Comparison of ENCODE assay signal across 9 cellular contexts in genomic region chrX:151974336-151975227, GRCh38. TPM values are rescaled to one million over a fixed set of nuclear protein-coding genes. Genes with fewer than 3 reads are reported as not detected.
DNase-seq lines count a peak whose midpoint lies in the region; ATAC-seq, FAIRE-seq and TF ChIP-seq lines count a peak whose summit lies in the region.
"Had no signal": no experiment of that assay in that cellular context is flagged by ENCODE, and none has a peak within 500 bp of the region (broad histone marks: within the 10 kb centered on the region; RNA-seq: fewer than 3 reads in every experiment).

A gene with protein sequence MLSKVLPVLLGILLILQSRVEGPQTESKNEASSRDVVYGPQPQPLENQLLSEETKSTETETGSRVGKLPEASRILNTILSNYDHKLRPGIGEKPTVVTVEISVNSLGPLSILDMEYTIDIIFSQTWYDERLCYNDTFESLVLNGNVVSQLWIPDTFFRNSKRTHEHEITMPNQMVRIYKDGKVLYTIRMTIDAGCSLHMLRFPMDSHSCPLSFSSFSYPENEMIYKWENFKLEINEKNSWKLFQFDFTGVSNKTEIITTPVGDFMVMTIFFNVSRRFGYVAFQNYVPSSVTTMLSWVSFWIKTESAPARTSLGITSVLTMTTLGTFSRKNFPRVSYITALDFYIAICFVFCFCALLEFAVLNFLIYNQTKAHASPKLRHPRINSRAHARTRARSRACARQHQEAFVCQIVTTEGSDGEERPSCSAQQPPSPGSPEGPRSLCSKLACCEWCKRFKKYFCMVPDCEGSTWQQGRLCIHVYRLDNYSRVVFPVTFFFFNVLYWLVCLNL (minus strand): TSS chrX:151974676. CDS start chrX:151974625, 51 bp downstream.

- POLR2A ChIA-PET in AG04450 (lab: Yijun Ruan, JAX) (no interaction called here), HepG2 (lab: Yijun Ruan, JAX) (interaction anchor here (5.8 kb wide), 1 partner anchor 10 kb away, joined by 91 read pairs; no protein-coding TSS in a partner anchor)

- H3K9me3 ChIP-seq in AG04450 (ENCODE audit: control insufficient read depth, insufficient read depth, low read length) (no peaks in the 10 kb centered on the region), colonic mucosa (no peaks in the 10 kb centered on the region), HepG2 (ENCODE audit: low read length) (no peaks in the 10 kb centered on the region), upper lobe of left lung (no peaks in the 10 kb centered on the region)

- BruUV-seq in HepG2 (replicated peaks; lab: Mats Ljungman, UMichigan): no TSS peak

- peak within 1 kb of the TSS; percentile 80 for H3K4me2 ChIP-seq in HepG2 (ENCODE audit: low read depth, low read length)

- TF ChIP-seq RAD21 in Ishikawa (IDR thresholded peaks at IDR 0.05; ENCODE audit: low read depth): no peak
- TF ChIP-seq RAD21 in HepG2 (CRISPR knock-in tag; IDR thresholded peaks at IDR 0.05): no peak

- TF ChIP-seq CTCF in AG04450 (IDR thresholded peaks at IDR 0.05; ENCODE audit: low read depth, low read length) (no peak), colonic mucosa (IDR thresholded peaks at IDR 0.05) (no peak), HepG2 (CRISPR knock-in tag; IDR thresholded peaks at IDR 0.05) (no peak), upper lobe of left lung (IDR thresholded peaks at IDR 0.05) (no peak)

- WGBS in HepG2 (ENCODE audit: low lambda C conversion rate): 86% methylated on average over 1 of the region's 90 CpGs
- WGBS in upper lobe of left lung, 2 donors: 47% methylated on average over 80 of the region's 90 CpGs; no CpG with 5 or more reads in 1 of the 2 donors

- intact Hi-C loops in colonic mucosa (cut with DNase I) (no loop called here), HepG2 (cut with micrococcal nuclease; ENCODE audit: unreplicated experiment) (loop anchor here (10.0 kb wide), 2 partner anchors 90 to 440 kb away; no protein-coding TSS in a partner anchor)

- H3K27ac ChIP-seq in AG04450 (ENCODE audit: low read depth, low read length) (no peak within 1 kb of the TSS), colonic mucosa (no peak within 1 kb of the TSS), HepG2 (ENCODE audit: extremely low read length, insufficient read depth, low read length) (peak within 1 kb of the TSS; percentile 59), upper lobe of left lung (peak within 1 kb of the TSS; percentile 62 to 84 (median 78))

- H4K20me1 ChIP-seq in HepG2 (ENCODE audit: insufficient read depth, low read length): peaks cover 13% of the 10 kb centered on the region; the same call in 1 of the 2 replicates

- H3K4me1 ChIP-seq in colonic mucosa (no peaks in the 10 kb centered on the region), HepG2 (ENCODE audit: insufficient read depth, low read length) (peaks cover 40% of the 10 kb centered on the region), upper lobe of left lung (peaks cover 0 to 4% (median 0%) of the 10 kb centered on the region in 4 donors)

- FAIRE-seq in HepG2 (lab: Jason Lieb, UNC): no peak
- FAIRE-seq: GM18507 had no signal

- TF ChIP-seq EP300 in Ishikawa (IDR thresholded peaks at IDR 0.05; ENCODE audit: borderline replicate concordance): no peak
- no peak for TF ChIP-seq EP300 in HepG2 (IDR thresholded peaks at IDR 0.05; ENCODE audit: low read depth in 2 of 2, low read length in 2 of 2)
- no peak for TF ChIP-seq EP300 in HepG2 (CRISPR knock-in tag; IDR thresholded peaks at IDR 0.05; ENCODE audit: borderline replicate concordance)
- TF ChIP-seq EP300 in upper lobe of left lung (IDR thresholded peaks at IDR 0.05): no peak

- ATAC-seq in HepG2 (peak; percentile 71), upper lobe of left lung (ENCODE audit: low FRiP score in 2 of 2) (peak in 1 of 2 donors; percentile 87), GM21825 (IDR thresholded peaks at IDR 0.05; ENCODE audit: unreplicated experiment) (no peak), GM21360 (IDR thresholded peaks at IDR 0.05; ENCODE audit: unreplicated experiment) (no peak)
- no peak for ATAC-seq in activated CD4-positive, CD25-positive, alpha-beta regulatory T cell treated with anti-CD3 and anti-CD28 coated beads, Interleukin-2, amount 50 U/mL, for 24 hours

- in situ Hi-C loops in HepG2 (cut with HindIII; ENCODE audit: extremely low pct_ligation_motif_present, low pct_unique_long_range_greater_than_20kb): no loop called here

- no peaks in the 10 kb centered on the region for H3K36me3 ChIP-seq in colonic mucosa
- H3K36me3 ChIP-seq in HepG2 (replicated peaks in 1 of 2; ENCODE audit: control insufficient read depth in 1 of 2, insufficient read depth in 2 of 2, low read length in 2 of 2): peaks cover 3 to 6% of the 10 kb centered on the region in 2 experiments; a peak in 3 of 5 replicates
- H3K36me3 ChIP-seq in upper lobe of left lung: no peaks in the 10 kb centered on the region

- DNase-seq in AG04450 (ENCODE audit: low read depth, low spot score): no peak
- peak; percentile 74 for DNase-seq in colonic mucosa
- no peak for DNase-seq in HepG2 (ENCODE audit: low spot score)
- peak; percentile 38 to 91 for DNase-seq in upper lobe of left lung

- H3K4me3 ChIP-seq in AG04450 (ENCODE audit: low read depth, low read length) (peak within 1 kb of the TSS; percentile 64), colonic mucosa (peak within 1 kb of the TSS; percentile 50), HepG2 (replicated peaks in 1 of 3; ENCODE audit: insufficient read depth in 1 of 3, low read depth in 2 of 3, low read length in 3 of 3) (peak within 1 kb of the TSS; percentile 68 to 78 (median 77)), upper lobe of left lung (peak within 1 kb of the TSS; percentile 29 to 56 (median 51))

- no peak within 1 kb of the TSS for H2AFZ ChIP-seq in HepG2 (ENCODE audit: low read length)

- H3K27me3 ChIP-seq in AG04450 (ENCODE audit: control insufficient read depth, insufficient read depth, low read length) (peaks cover 4% of the 10 kb centered on the region), colonic mucosa (no peaks in the 10 kb centered on the region), HepG2 (ENCODE audit: control insufficient read depth in 1 of 2, insufficient read depth in 2 of 2, low read length in 2 of 2) (no peaks in the 10 kb centered on the region; a peak in 1 of 5 replicates), upper lobe of left lung (peaks cover 0 to 6% (median 0%) of the 10 kb centered on the region in 4 donors)

- H3K79me2 ChIP-seq in HepG2 (ENCODE audit: insufficient read depth, low read length): peaks cover 28% of the 10 kb centered on the region

- CTCF ChIA-PET in AG04450 (lab: Charles Lee) (no interaction called here), HepG2 (lab: Yijun Ruan, JAX; ENCODE audit: low intra/inter-chr PET ratio, low total read pairs) (no interaction called here)

- H3K9ac ChIP-seq in colonic mucosa (ENCODE audit: low read depth in 2 of 2, low read length in 2 of 2) (peak within 1 kb of the TSS; percentile 42 to 71), HepG2 (ENCODE audit: insufficient read depth, low read depth, low read length) (peak within 1 kb of the TSS; percentile 82)

- TF ChIP-seq POLR2A in HepG2 (IDR thresholded peaks at IDR 0.05; ENCODE audit: insufficient read depth in 1 of 2, low read depth in 2 of 2, low read length in 2 of 2) (peak; percentile 93 to 94), upper lobe of left lung (IDR thresholded peaks at IDR 0.05) (peak in 3 of 4 donors; percentile 27 to 61 (median 43))

TF ChIP-seq in Ishikawa, 13 proteins besides CTCF, POLR2A, EP300 and RAD21:
- TF ChIP-seq MAX (IDR thresholded peaks at IDR 0.05): peak; percentile 47; the same call in 1 of the 2 replicates
- TF ChIP-seq CREB1 (IDR thresholded peaks at IDR 0.05; ENCODE audit: low read depth): no peak

TF ChIP-seq in HepG2, 621 proteins besides CTCF, POLR2A, EP300 and RAD21 (continues in another document):
- TF ChIP-seq HNRNPLL (IDR thresholded peaks at IDR 0.05; ENCODE audit: low read depth, low read length, poor library complexity, severe bottlenecking) (peak; percentile 72), SALL1 (CRISPR knock-in tag; IDR thresholded peaks at IDR 0.05) (peak; percentile 29; the same call in 1 of the 2 replicates), KMT2B (CRISPR knock-in tag; IDR thresholded peaks at IDR 0.05) (peak; percentile 34; the same call in 1 of the 2 replicates), CBX2 (IDR thresholded peaks at IDR 0.05; ENCODE audit: low read depth, low read length) (no peak), CBX2 (CRISPR knock-in tag; IDR thresholded peaks at IDR 0.05; ENCODE audit: low read depth) (no peak)

RNA-seq across cellular contexts. Expression of the gene that starts here (rescaled TPM):
- polyA plus RNA-seq in AG04450 (2011; rRNA removed) (13.9 and 15.1 TPM in 2 replicates), HepG2 (2011; rRNA removed) (63.7 and 66.2 TPM in 2 replicates)
- 23.9 and 27.3 TPM in 2 replicates for polyA minus RNA-seq in AG04450 (2011; rRNA and poly(A)+ RNA removed)
- total RNA-seq in colonic mucosa (10 to 100 TPM in 1 of 2 donors, 1 to 10 TPM in 1; 6.4 to 11.9 TPM), HepG2 (2016; rRNA removed; fragmentation: Illumina TruSeq; extraction: Trizol) (2.6 and 12.2 TPM in 2 replicates), upper lobe of left lung (100 to 1,000 TPM in 1 of 6 donors, 10 to 100 TPM in 5; 21.7 to 139 (median 41.8) TPM)
- total RNA-seq in HepG2 (2016; cell fraction: cytosol; rRNA removed; fragmentation: Illumina TruSeq; extraction: Trizol; ENCODE audit: low read depth): 1.6 and 2.6 TPM in 2 replicates
- total RNA-seq in HepG2 (2016; cell fraction: insoluble cytoplasmic fraction; rRNA removed; fragmentation: Illumina TruSeq; extraction: Trizol): 2.2 and 12.5 TPM in 2 replicates
- 2.0 and 2.2 TPM in 2 replicates for total RNA-seq in HepG2 (2016; cell fraction: membrane; rRNA removed; fragmentation: Illumina TruSeq; extraction: Trizol)
- 31.1 and 42.3 TPM in 2 replicates for total RNA-seq in HepG2 (2016; cell fraction: nucleus; rRNA removed; fragmentation: Illumina TruSeq; extraction: Trizol)
- polyA plus RNA-seq in HepG2 (2011; cell fraction: cytosol; rRNA removed): 7.9 and 9.9 TPM in 2 replicates
- polyA plus RNA-seq in HepG2 (2011; cell fraction: nucleus; rRNA removed): 509 and 579 TPM in 2 replicates
- 45.9 and 59.3 TPM in 2 replicates for polyA plus RNA-seq in HepG2 (2012)
- polyA plus RNA-seq in HepG2 (2016; cell fraction: cytosol; fragmentation: Illumina TruSeq; extraction: Trizol; ENCODE audit: low read depth): 0.54 and 0.57 TPM in 2 replicates
- 1.7 and 2.5 TPM in 2 replicates for polyA plus RNA-seq in HepG2 (2016; cell fraction: insoluble cytoplasmic fraction; fragmentation: Illumina TruSeq; extraction: Trizol; ENCODE audit: low read depth)
- 1.5 and 2.0 TPM in 2 replicates for polyA plus RNA-seq in HepG2 (2016; cell fraction: membrane; fragmentation: Illumina TruSeq; extraction: Trizol; ENCODE audit: low read depth)
- polyA plus RNA-seq in HepG2 (2016; cell fraction: nucleus; fragmentation: Illumina TruSeq; extraction: Trizol; ENCODE audit: insufficient read depth, low read depth): 48.8 and 52.1 TPM in 2 replicates
- polyA minus RNA-seq in HepG2 (2011; rRNA and poly(A)+ RNA removed; ENCODE audit: low replicate concordance): 115 and 431 TPM in 2 replicates
- 5.2 and 6.2 TPM in 2 replicates for polyA minus RNA-seq in HepG2 (2011; cell fraction: cytosol; rRNA and poly(A)+ RNA removed)
- polyA minus RNA-seq in HepG2 (2011; cell fraction: nucleus; rRNA and poly(A)+ RNA removed): 361 and 396 TPM in 2 replicates

Comparison
In these comparisons a context has a peak if more than half of its experiments do, and no peak if none do; other contexts are left out.
1. DNase-seq: peak in colonic mucosa (single experiment) and upper lobe of left lung (2 of 2); none in AG04450 (single experiment) and HepG2 (single experiment).
2. H3K27ac ChIP-seq: peak in HepG2 (single experiment) and upper lobe of left lung (4 of 4); none in AG04450 (single experiment) and colonic mucosa (single experiment).
3. Peak in every context shown above with its lines, with median percentiles within 50 percentile points of each other: H3K4me3 ChIP-seq.